In the genomic region with DNA sequence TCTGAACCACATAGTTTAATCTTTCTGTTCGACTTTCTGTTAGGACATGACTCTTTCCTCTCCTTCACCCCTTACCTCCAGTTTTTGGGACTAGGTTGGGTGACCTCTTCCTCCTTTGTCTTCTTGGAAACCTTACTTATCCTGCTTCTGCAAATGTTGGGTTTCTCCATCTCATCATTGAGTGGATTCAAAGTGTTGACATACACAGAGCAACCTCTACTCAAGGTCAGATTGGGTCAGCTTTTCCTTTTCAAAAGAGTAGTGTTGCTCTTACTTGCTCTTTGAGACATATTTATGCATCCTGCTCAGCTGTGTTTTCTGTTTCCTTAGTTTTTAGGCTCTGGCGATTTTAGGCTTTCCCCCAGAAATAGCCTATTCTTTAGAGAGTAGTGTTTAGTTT, we compare ENCODE assay signal across 1 cellular context.
TF ChIP-seq lines count a peak whose summit lies in the region.

No MANE protein-coding gene starts in this region.

TF ChIP-seq in HEK293, 187 proteins besides CTCF, POLR2A, EP300 and RAD21 (continued from another document):
- TF ChIP-seq, protein P1, sequence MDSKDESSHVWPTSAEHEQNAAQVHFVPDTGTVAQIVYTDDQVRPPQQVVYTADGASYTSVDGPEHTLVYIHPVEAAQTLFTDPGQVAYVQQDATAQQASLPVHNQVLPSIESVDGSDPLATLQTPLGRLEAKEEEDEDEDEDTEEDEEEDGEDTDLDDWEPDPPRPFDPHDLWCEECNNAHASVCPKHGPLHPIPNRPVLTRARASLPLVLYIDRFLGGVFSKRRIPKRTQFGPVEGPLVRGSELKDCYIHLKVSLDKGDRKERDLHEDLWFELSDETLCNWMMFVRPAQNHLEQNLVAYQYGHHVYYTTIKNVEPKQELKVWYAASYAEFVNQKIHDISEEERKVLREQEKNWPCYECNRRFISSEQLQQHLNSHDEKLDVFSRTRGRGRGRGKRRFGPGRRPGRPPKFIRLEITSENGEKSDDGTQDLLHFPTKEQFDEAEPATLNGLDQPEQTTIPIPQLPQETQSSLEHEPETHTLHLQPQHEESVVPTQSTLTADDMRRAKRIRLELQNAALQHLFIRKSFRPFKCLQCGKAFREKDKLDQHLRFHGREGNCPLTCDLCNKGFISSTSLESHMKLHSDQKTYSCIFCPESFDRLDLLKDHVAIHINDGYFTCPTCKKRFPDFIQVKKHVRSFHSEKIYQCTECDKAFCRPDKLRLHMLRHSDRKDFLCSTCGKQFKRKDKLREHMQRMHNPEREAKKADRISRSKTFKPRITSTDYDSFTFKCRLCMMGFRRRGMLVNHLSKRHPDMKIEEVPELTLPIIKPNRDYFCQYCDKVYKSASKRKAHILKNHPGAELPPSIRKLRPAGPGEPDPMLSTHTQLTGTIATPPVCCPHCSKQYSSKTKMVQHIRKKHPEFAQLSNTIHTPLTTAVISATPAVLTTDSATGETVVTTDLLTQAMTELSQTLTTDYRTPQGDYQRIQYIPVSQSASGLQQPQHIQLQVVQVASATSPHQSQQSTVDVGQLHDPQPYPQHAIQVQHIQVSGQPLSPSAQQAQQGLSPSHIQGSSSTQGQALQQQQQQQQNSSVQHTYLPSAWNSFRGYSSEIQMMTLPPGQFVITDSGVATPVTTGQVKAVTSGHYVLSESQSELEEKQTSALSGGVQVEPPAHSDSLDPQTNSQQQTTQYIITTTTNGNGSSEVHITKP (tag by site-specific recombination; IDR thresholded peaks at IDR 0.05): 0 out of 2 replicates have a peak, but pooled peaks have one; percentile 21
